1 cellular context compared by ENCODE assay signal in genomic region chr20:35303735-35304431, GRCh38.
TF ChIP-seq lines count a peak whose summit lies in the region.

No MANE protein-coding gene starts in this region.

TF ChIP-seq in H1, 55 proteins besides CTCF, POLR2A, EP300 and RAD21:
- TF ChIP-seq YY1 (IDR thresholded peaks at IDR 0.05; ENCODE audit: low read depth, low read length) (peak; percentile 83), GABPA (IDR thresholded peaks at IDR 0.05; ENCODE audit: borderline replicate concordance, insufficient read depth, low read length) (peak; percentile 70; the same call in 1 of the 2 replicates), EGR1 (IDR thresholded peaks at IDR 0.05; ENCODE audit: borderline replicate concordance, low read depth, low read length) (peak; percentile 39; the same call in 1 of the 2 replicates), TEAD4 (IDR thresholded peaks at IDR 0.05; ENCODE audit: low read depth, low read length) (peak; percentile 65; the same call in 1 of the 2 replicates), SP4 (IDR thresholded peaks at IDR 0.05; ENCODE audit: low read length) (peak; percentile 32; the same call in 1 of the 2 replicates), POLR2AphosphoS5 (IDR thresholded peaks at IDR 0.05; ENCODE audit: low read depth, low read length) (no peak), KDM5A (IDR thresholded peaks at IDR 0.05; ENCODE audit: low read length) (no peak), TBP (IDR thresholded peaks at IDR 0.05; ENCODE audit: low read depth, low read length) (peak; percentile 65; the same call in 1 of the 2 replicates), SIN3A (conservative IDR thresholded peaks at IDR 0.05 in 1 of 2, IDR thresholded peaks at IDR 0.05 in 1 of 2; ENCODE audit: low read depth in 1 of 2, low read length in 2 of 2) (peak; percentile 71 to 88; a peak in 2 of 4 replicates), ATF3 (IDR thresholded peaks at IDR 0.05; ENCODE audit: insufficient read depth, low read depth, low read length) (no peak), CREB1 (IDR thresholded peaks at IDR 0.05) (peak; percentile 75), KDM4A (IDR thresholded peaks at IDR 0.05; ENCODE audit: low read depth, low read length, severe bottlenecking) (no peak), CTBP2 (IDR thresholded peaks at IDR 0.05; ENCODE audit: borderline replicate concordance, insufficient read depth, insufficient read length, low read length) (no peak)
